In genomic region chr3:42451546-42452230, GRCh38 we compare ENCODE assay signal across 1 cellular context.
TF ChIP-seq lines count a peak whose summit lies in the region.

No MANE protein-coding gene starts in this region.

TF ChIP-seq in HCT116, 20 proteins besides CTCF, POLR2A, EP300 and RAD21 (continued from another document):
- TF ChIP-seq ELF1 (IDR thresholded peaks at IDR 0.05; ENCODE audit: borderline replicate concordance, low read depth) (no peak), YY1 (IDR thresholded peaks at IDR 0.05; ENCODE audit: extremely low read depth, insufficient replicate concordance, low read depth, low read length) (no peak), TCF7L2 (IDR thresholded peaks at IDR 0.05; ENCODE audit: borderline replicate concordance, extremely low read depth, insufficient read depth, insufficient read length) (no peak), SIN3A (IDR thresholded peaks at IDR 0.05; ENCODE audit: low read depth) (no peak), SRF (IDR thresholded peaks at IDR 0.05; ENCODE audit: low read depth) (no peak), POLR2AphosphoS5 (IDR thresholded peaks at IDR 0.05; ENCODE audit: low read depth, low read length) (no peak), SP1 (IDR thresholded peaks at IDR 0.05; ENCODE audit: low read depth) (no peak)
